Comparison of ENCODE assay signal across 9 cellular contexts in genomic region chr6:163814494-163815364, GRCh38.
DNase-seq lines count a peak whose midpoint lies in the region; ATAC-seq and TF ChIP-seq lines count a peak whose summit lies in the region.
"Had no signal": no experiment of that assay in that cellular context is flagged by ENCODE, and none has a peak within 500 bp of the region (broad histone marks: within the 10 kb centered on the region; RNA-seq: fewer than 3 reads in every experiment).

No MANE protein-coding gene starts in this region.

- in situ Hi-C loops in astrocyte of the spinal cord (cut with HindIII; ENCODE audit: low sequenced_read_pairs): no loop called here

- no peak for TF ChIP-seq CTCF in astrocyte of the spinal cord (IDR thresholded peaks at IDR 0.05; ENCODE audit: low read depth, low read length)

- H3K4me3 ChIP-seq in astrocyte of the spinal cord (ENCODE audit: low read depth, low read length) (no peak overlapping the region), skeletal muscle cell (ENCODE audit: low read depth, low read length) (no peak overlapping the region)

- peak; percentile 78 for DNase-seq in astrocyte of the spinal cord (ENCODE audit: low read depth, low spot score)
- DNase-seq in skeletal muscle cell (ENCODE audit: low read depth): peak; percentile 83
- DNase-seq in NCI-H2029 treated with DMSO at 0.1 percent for 48 hours (lab: John Stamatoyannopoulos, UW): no peak
- no peak for DNase-seq in NCI-H524 (lab: John Stamatoyannopoulos, UW)
- no peak for DNase-seq in DMS153 (lab: John Stamatoyannopoulos, UW)
- no peak for DNase-seq in activated CD4-positive, alpha-beta T cell treated with anti-CD3 and anti-CD28 coated beads, Interleukin-2, amount 50 U/mL, for 1 hour
- DNase-seq: NCI-H510A treated with DMSO at 0.1 percent for 48 hours had no signal

- ATAC-seq in GM18519 (IDR thresholded peaks at IDR 0.05; ENCODE audit: low FRiP score, unreplicated experiment) (peak; percentile 69), HG02938 (IDR thresholded peaks at IDR 0.05; ENCODE audit: unreplicated experiment) (peak; percentile 66)

Comparison
In these comparisons a context has a peak if more than half of its experiments do, and no peak if none do; other contexts are left out.
1. DNase-seq: peak in astrocyte of the spinal cord (single experiment) and skeletal muscle cell (single experiment); none in NCI-H2029 treated with DMSO at 0.1 percent for 48 hours (single experiment), NCI-H524 (0 of 2), DMS153 (single experiment) and activated CD4-positive, alpha-beta T cell treated with anti-CD3 and anti-CD28 coated beads, Interleukin-2, amount 50 U/mL, for 1 hour (single experiment).